1 cellular context compared by ENCODE assay signal in the genomic region with DNA sequence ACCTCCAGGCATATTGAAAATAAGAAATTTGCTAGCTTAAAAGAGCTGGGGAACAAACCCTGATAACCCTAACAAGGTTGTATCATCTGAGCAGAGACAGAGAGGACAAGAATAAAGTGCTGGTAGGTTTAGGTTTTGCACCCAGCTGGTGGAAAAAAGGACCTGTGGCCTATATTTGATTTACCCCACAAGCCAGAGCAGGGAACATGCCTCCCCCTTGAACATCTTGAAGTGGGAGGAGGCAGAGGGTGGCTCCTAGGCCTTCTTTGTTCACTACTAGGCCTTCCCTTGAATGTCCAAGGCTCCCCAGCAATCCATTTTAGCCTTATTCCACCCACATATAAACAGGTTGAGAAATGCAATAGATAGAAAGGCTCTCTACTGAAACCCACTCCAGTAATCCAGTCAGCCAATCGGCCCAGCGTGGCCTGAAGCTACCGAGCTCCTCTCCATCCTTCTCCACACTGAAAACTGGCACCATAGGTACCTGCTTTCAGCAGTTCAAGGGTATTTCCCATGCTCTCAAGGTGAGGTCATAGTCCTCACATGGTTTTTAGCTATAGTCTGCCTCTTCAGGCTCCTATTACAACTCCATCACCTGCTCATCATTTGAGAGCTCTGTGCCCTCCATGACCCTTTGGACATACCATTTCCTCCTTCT.
TF ChIP-seq lines count a peak whose summit lies in the region.

No MANE protein-coding gene starts in this region.

TF ChIP-seq in HepG2, 621 proteins besides CTCF, POLR2A, EP300 and RAD21:
- TF ChIP-seq, protein P1, sequence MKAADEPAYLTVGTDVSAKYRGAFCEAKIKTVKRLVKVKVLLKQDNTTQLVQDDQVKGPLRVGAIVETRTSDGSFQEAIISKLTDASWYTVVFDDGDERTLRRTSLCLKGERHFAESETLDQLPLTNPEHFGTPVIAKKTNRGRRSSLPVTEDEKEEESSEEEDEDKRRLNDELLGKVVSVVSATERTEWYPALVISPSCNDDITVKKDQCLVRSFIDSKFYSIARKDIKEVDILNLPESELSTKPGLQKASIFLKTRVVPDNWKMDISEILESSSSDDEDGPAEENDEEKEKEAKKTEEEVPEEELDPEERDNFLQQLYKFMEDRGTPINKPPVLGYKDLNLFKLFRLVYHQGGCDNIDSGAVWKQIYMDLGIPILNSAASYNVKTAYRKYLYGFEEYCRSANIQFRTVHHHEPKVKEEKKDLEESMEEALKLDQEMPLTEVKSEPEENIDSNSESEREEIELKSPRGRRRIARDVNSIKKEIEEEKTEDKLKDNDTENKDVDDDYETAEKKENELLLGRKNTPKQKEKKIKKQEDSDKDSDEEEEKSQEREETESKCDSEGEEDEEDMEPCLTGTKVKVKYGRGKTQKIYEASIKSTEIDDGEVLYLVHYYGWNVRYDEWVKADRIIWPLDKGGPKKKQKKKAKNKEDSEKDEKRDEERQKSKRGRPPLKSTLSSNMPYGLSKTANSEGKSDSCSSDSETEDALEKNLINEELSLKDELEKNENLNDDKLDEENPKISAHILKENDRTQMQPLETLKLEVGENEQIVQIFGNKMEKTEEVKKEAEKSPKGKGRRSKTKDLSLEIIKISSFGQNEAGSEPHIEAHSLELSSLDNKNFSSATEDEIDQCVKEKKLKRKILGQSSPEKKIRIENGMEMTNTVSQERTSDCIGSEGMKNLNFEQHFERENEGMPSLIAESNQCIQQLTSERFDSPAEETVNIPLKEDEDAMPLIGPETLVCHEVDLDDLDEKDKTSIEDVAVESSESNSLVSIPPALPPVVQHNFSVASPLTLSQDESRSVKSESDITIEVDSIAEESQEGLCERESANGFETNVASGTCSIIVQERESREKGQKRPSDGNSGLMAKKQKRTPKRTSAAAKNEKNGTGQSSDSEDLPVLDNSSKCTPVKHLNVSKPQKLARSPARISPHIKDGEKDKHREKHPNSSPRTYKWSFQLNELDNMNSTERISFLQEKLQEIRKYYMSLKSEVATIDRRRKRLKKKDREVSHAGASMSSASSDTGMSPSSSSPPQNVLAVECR (CRISPR knock-in tag; IDR thresholded peaks at IDR 0.05; ENCODE audit: borderline replicate concordance) = no peak
- TF ChIP-seq ZNF549 (CRISPR knock-in tag; IDR thresholded peaks at IDR 0.05) (no peak), ZNF75D (CRISPR knock-in tag; IDR thresholded peaks at IDR 0.05; ENCODE audit: borderline replicate concordance) (no peak), GTF2F1 (IDR thresholded peaks at IDR 0.05; ENCODE audit: low read length) (no peak), RFX5 (IDR thresholded peaks at IDR 0.05; ENCODE audit: low read depth, low read length) (no peak), ZNF432 (CRISPR knock-in tag; IDR thresholded peaks at IDR 0.05; ENCODE audit: borderline replicate concordance) (no peak), NKX3-1 (CRISPR knock-in tag; IDR thresholded peaks at IDR 0.05) (no peak), ZNF777 (CRISPR knock-in tag; IDR thresholded peaks at IDR 0.05) (no peak), ZNF615 (CRISPR knock-in tag; IDR thresholded peaks at IDR 0.05; ENCODE audit: borderline replicate concordance) (no peak), MEIS1 (CRISPR knock-in tag; IDR thresholded peaks at IDR 0.05; ENCODE audit: borderline replicate concordance) (no peak), REPIN1 (CRISPR knock-in tag; IDR thresholded peaks at IDR 0.05; ENCODE audit: borderline replicate concordance, low read depth) (no peak), TIGD3 (CRISPR knock-in tag; IDR thresholded peaks at IDR 0.05; ENCODE audit: borderline replicate concordance) (no peak), EHMT2 (IDR thresholded peaks at IDR 0.05; ENCODE audit: borderline replicate concordance, low read depth, low read length) (no peak), TAF1 (CRISPR knock-in tag; IDR thresholded peaks at IDR 0.05) (no peak)
- TF ChIP-seq, protein P2, sequence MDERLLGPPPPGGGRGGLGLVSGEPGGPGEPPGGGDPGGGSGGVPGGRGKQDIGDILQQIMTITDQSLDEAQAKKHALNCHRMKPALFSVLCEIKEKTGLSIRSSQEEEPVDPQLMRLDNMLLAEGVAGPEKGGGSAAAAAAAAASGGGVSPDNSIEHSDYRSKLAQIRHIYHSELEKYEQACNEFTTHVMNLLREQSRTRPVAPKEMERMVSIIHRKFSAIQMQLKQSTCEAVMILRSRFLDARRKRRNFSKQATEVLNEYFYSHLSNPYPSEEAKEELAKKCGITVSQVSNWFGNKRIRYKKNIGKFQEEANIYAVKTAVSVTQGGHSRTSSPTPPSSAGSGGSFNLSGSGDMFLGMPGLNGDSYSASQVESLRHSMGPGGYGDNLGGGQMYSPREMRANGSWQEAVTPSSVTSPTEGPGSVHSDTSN (CRISPR knock-in tag; IDR thresholded peaks at IDR 0.05) = no peak
